Comparison of ENCODE assay signal across 7 cellular contexts in the genomic region with DNA sequence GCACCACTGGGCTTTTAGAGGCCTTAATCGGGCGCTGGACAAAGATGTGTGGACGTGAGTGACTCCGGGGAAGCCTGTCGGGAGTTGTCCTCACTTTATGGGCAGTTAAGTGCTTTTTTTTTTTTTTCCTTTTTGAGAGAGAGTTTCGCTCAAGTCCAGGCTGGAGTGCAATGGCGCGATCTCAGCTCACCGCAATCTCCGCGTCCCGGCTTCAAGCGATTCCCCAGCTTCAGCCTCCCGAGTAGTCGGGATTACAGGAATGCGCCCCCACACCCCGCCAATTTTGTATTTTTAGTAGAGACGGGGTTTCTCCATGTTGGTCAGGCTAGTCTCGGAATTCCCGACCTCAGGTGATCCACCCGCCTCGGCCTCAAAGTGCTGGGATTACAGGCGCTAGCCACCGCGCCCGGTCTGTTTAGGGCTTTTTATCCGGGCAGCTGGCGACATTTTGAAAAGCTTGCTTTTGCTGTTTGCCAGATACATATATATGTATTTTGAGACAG. TPM values are rescaled to one million over a fixed set of nuclear protein-coding genes. Genes with fewer than 3 reads are reported as not detected.
DNase-seq lines count a peak whose midpoint lies in the region; ATAC-seq and TF ChIP-seq lines count a peak whose summit lies in the region.

No MANE protein-coding gene starts in this region.

- DNase-seq in HFF-Myc (ENCODE audit: extremely low read depth, low read depth) (no peak), NCI-H1105 treated with DMSO at 0.1 percent for 48 hours (lab: John Stamatoyannopoulos, UW) (no peak)
- no peak for DNase-seq in activated T-helper 2 cell treated with anti-CD3 and anti-CD28 coated beads, Interferon-gamma antibody, Interleukin-2, Interleukin-4, amounts not matched to agents 10 μg/mL and 5 μg/mL and 100 μg/mL, durations not matched to agents 14 hours and 24 hours and 36 hours (ENCODE audit: low spot score)
- DNase-seq in stimulated activated CD4-positive, alpha-beta T cell treated with anti-CD3 and anti-CD28 coated beads, Interleukin-15, amount 100 ng/mL, for 24 hours = no peak

- peaks cover 2% of the 10 kb centered on the region for H3K36me3 ChIP-seq in iPS-18a (ENCODE audit: control insufficient read depth, low read depth, low read length)

- H3K4me3 Mint-ChIP-seq in activated T-helper 2 cell treated with anti-CD3 and anti-CD28 coated beads, Interferon-gamma antibody, Interleukin-2, Interleukin-4, amounts not matched to agents 10 μg/mL and 5 μg/mL and 100 μg/mL, durations not matched to agents 14 hours and 24 hours and 36 hours (ENCODE audit: low read depth) = peak overlapping the region; percentile 88
- peak overlapping the region; percentile 95 for H3K4me3 Mint-ChIP-seq in stimulated activated memory B cell treated with anti-CD40 and anti-IgM and Interleukin-4, amounts not matched to agents 10 μg/mL and 1 μg/mL and 100 μg/mL, for 72 hours

- intact Hi-C loops in activated T-helper 2 cell treated with anti-CD3 and anti-CD28 coated beads, Interferon-gamma antibody, Interleukin-2, Interleukin-4, amounts not matched to agents 10 μg/mL and 5 μg/mL and 100 μg/mL, durations not matched to agents 14 hours and 24 hours and 36 hours (cut with micrococcal nuclease) = no loop called here

- H3K9me3 Mint-ChIP-seq in activated T-helper 2 cell treated with anti-CD3 and anti-CD28 coated beads, Interferon-gamma antibody, Interleukin-2, Interleukin-4, amounts not matched to agents 10 μg/mL and 5 μg/mL and 100 μg/mL, durations not matched to agents 14 hours and 24 hours and 36 hours = no peaks in the 10 kb centered on the region
- H3K9me3 Mint-ChIP-seq in stimulated activated memory B cell treated with anti-CD40 and anti-IgM and Interleukin-4, amounts not matched to agents 10 μg/mL and 1 μg/mL and 100 μg/mL, for 72 hours = no peaks in the 10 kb centered on the region

- H3K4me1 ChIP-seq in iPS-18a (ENCODE audit: control insufficient read depth, low read depth, low read length) = peaks cover 3% of the 10 kb centered on the region

- H3K4me1 Mint-ChIP-seq in activated T-helper 2 cell treated with anti-CD3 and anti-CD28 coated beads, Interferon-gamma antibody, Interleukin-2, Interleukin-4, amounts not matched to agents 10 μg/mL and 5 μg/mL and 100 μg/mL, durations not matched to agents 14 hours and 24 hours and 36 hours (ENCODE audit: low read depth) = peaks cover 9% of the 10 kb centered on the region
- H3K4me1 Mint-ChIP-seq in stimulated activated memory B cell treated with anti-CD40 and anti-IgM and Interleukin-4, amounts not matched to agents 10 μg/mL and 1 μg/mL and 100 μg/mL, for 72 hours = peaks cover 26% of the 10 kb centered on the region

- peak overlapping the region; percentile 67 for H3K9ac ChIP-seq in iPS-18a (ENCODE audit: low read length)

- H3K9me3 ChIP-seq in iPS-18a (ENCODE audit: control insufficient read depth, low read depth, low read length) = no peaks in the 10 kb centered on the region

- no peak overlapping the region for H3K27ac Mint-ChIP-seq in activated T-helper 2 cell treated with anti-CD3 and anti-CD28 coated beads, Interferon-gamma antibody, Interleukin-2, Interleukin-4, amounts not matched to agents 10 μg/mL and 5 μg/mL and 100 μg/mL, durations not matched to agents 14 hours and 24 hours and 36 hours
- H3K27ac Mint-ChIP-seq in stimulated activated memory B cell treated with anti-CD40 and anti-IgM and Interleukin-4, amounts not matched to agents 10 μg/mL and 1 μg/mL and 100 μg/mL, for 72 hours = peak overlapping the region; percentile 90

- H3K27me3 ChIP-seq in iPS-18a (ENCODE audit: control insufficient read depth, insufficient read depth, low read length) = no peaks in the 10 kb centered on the region

- no peak overlapping the region for H3K27ac ChIP-seq in iPS-18a (ENCODE audit: low read length)

- no peak for ATAC-seq in stimulated activated memory B cell treated with anti-CD40 and anti-IgM and Interleukin-4, amounts not matched to agents 10 μg/mL and 1 μg/mL and 100 μg/mL, for 72 hours
- ATAC-seq in HG03520 (IDR thresholded peaks at IDR 0.05; ENCODE audit: unreplicated experiment) = no peak

- H3K4me3 ChIP-seq in HFF-Myc (replicated peaks; ENCODE audit: low read depth, low read length) (peak overlapping the region; percentile 74), iPS-18a (ENCODE audit: low read length) (peak overlapping the region; percentile 93)

- H3K36me3 Mint-ChIP-seq in activated T-helper 2 cell treated with anti-CD3 and anti-CD28 coated beads, Interferon-gamma antibody, Interleukin-2, Interleukin-4, amounts not matched to agents 10 μg/mL and 5 μg/mL and 100 μg/mL, durations not matched to agents 14 hours and 24 hours and 36 hours (ENCODE audit: low read depth) = peaks cover 29% of the 10 kb centered on the region
- peaks cover 19% of the 10 kb centered on the region for H3K36me3 Mint-ChIP-seq in stimulated activated memory B cell treated with anti-CD40 and anti-IgM and Interleukin-4, amounts not matched to agents 10 μg/mL and 1 μg/mL and 100 μg/mL, for 72 hours

- no peak for TF ChIP-seq CTCF in HFF-Myc (IDR thresholded peaks at IDR 0.05; ENCODE audit: low read depth, low read length, missing control alignments)

- no peaks in the 10 kb centered on the region for H3K27me3 Mint-ChIP-seq in activated T-helper 2 cell treated with anti-CD3 and anti-CD28 coated beads, Interferon-gamma antibody, Interleukin-2, Interleukin-4, amounts not matched to agents 10 μg/mL and 5 μg/mL and 100 μg/mL, durations not matched to agents 14 hours and 24 hours and 36 hours (ENCODE audit: low read depth)
- no peaks in the 10 kb centered on the region for H3K27me3 Mint-ChIP-seq in stimulated activated memory B cell treated with anti-CD40 and anti-IgM and Interleukin-4, amounts not matched to agents 10 μg/mL and 1 μg/mL and 100 μg/mL, for 72 hours

RNA-seq across cellular contexts. Expression of a gene that starts 1.5 kb away (rescaled TPM):
- 119 and 132 TPM in 2 replicates for total RNA-seq in activated T-helper 2 cell treated with anti-CD3 and anti-CD28 coated beads, Interferon-gamma antibody, Interleukin-2, Interleukin-4, amounts not matched to agents 10 μg/mL and 5 μg/mL and 100 μg/mL, durations not matched to agents 14 hours and 24 hours and 36 hours
